ENCODE assay signal across 16 cellular contexts in the genomic region with DNA sequence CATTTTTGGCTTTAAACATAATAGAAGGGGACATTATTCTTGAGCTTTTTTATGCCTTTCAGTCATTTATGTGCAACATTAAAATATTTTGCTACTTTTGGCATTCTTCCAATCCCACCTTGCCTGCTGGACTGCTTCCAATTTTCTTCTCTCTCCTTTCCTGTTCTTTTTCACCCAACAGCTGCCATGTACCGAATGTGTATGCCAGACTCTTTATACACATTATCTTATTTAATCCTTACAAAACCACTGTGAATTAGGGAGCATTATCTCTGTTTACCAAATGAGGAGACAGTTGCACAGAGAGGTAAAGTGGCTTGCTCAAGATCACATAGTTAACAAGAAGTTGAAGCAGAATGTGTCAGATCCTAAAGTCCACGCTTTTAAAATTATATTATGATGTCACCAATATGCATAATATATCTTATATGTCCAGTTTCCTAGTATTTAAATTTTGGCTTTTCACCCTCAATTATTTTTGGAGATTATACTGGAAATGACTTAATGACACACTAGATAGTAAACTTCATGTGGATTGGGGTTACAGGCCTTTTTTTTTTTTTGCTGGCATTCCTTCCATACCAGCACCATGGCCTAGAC.
"Had no signal": no experiment of that assay in that cellular context is flagged by ENCODE, and none has a peak within 500 bp of the region (broad histone marks: within the 10 kb centered on the region; RNA-seq: fewer than 3 reads in every experiment).

No MANE protein-coding gene starts in this region.

- H3K27ac ChIP-seq: esophagus muscularis mucosa, right atrium auricular region, thyroid gland, uterus, VCaP had no signal

- H3K4me3 ChIP-seq: esophagus muscularis mucosa, right atrium auricular region, smooth muscle cell, thyroid gland, uterus had no signal

- H3K9me3 Mint-ChIP-seq: activated CD4-positive, alpha-beta memory T cell treated with anti-CD3 and anti-CD28 coated beads for 36 hours had no signal

- H3K4me1 Mint-ChIP-seq: activated naive CD8-positive, alpha-beta T cell treated with anti-CD3 and anti-CD28 coated beads for 36 hours; naive thymus-derived CD4-positive, alpha-beta T cell; stimulated activated effector memory CD8-positive, alpha-beta T cell treated with anti-CD3 and anti-CD28 coated beads, Interleukin-12 subunit alpha, Interleukin-12 subunit beta, amount 100 ng/mL, for 72 hours had no signal

- H3K27me3 ChIP-seq: esophagus muscularis mucosa, right atrium auricular region, thyroid gland, uterus had no signal

- H3K4me3 Mint-ChIP-seq: activated CD4-positive, alpha-beta memory T cell treated with anti-CD3 and anti-CD28 coated beads for 36 hours; activated naive CD8-positive, alpha-beta T cell treated with anti-CD3 and anti-CD28 coated beads for 36 hours; naive thymus-derived CD4-positive, alpha-beta T cell; stimulated activated effector memory CD8-positive, alpha-beta T cell treated with anti-CD3 and anti-CD28 coated beads, Interleukin-12 subunit alpha, Interleukin-12 subunit beta, amount 100 ng/mL, for 72 hours had no signal

- H3K9me3 ChIP-seq: esophagus muscularis mucosa, right atrium auricular region, thyroid gland, uterus had no signal

- H3K36me3 ChIP-seq: esophagus muscularis mucosa, right atrium auricular region, thyroid gland, uterus had no signal

- ATAC-seq: left cardiac atrium; naive thymus-derived CD4-positive, alpha-beta T cell; stimulated activated effector memory CD8-positive, alpha-beta T cell treated with anti-CD3 and anti-CD28 coated beads, Interleukin-12 subunit alpha, Interleukin-12 subunit beta, amount 100 ng/mL, for 72 hours had no signal

- H3K36me3 Mint-ChIP-seq: activated CD4-positive, alpha-beta memory T cell treated with anti-CD3 and anti-CD28 coated beads for 36 hours; activated naive CD8-positive, alpha-beta T cell treated with anti-CD3 and anti-CD28 coated beads for 36 hours; naive thymus-derived CD4-positive, alpha-beta T cell; stimulated activated effector memory CD8-positive, alpha-beta T cell treated with anti-CD3 and anti-CD28 coated beads, Interleukin-12 subunit alpha, Interleukin-12 subunit beta, amount 100 ng/mL, for 72 hours had no signal

- H3K4me1 ChIP-seq: thyroid gland had no signal

- DNase-seq: activated CD4-positive, alpha-beta memory T cell treated with anti-CD3 and anti-CD28 coated beads for 36 hours; activated gamma-delta T cell; activated naive CD8-positive, alpha-beta T cell treated with anti-CD3 and anti-CD28 coated beads for 36 hours; activated T-cell treated with anti-CD3 and anti-CD28 coated beads, Interleukin-2, amount 50 U/mL, for 48 hours; aorta; foreskin fibroblast; left cardiac atrium; mammary epithelial cell; naive thymus-derived CD4-positive, alpha-beta T cell; thyroid gland; uterus had no signal
